1 cellular context compared by ENCODE assay signal in the genomic region with DNA sequence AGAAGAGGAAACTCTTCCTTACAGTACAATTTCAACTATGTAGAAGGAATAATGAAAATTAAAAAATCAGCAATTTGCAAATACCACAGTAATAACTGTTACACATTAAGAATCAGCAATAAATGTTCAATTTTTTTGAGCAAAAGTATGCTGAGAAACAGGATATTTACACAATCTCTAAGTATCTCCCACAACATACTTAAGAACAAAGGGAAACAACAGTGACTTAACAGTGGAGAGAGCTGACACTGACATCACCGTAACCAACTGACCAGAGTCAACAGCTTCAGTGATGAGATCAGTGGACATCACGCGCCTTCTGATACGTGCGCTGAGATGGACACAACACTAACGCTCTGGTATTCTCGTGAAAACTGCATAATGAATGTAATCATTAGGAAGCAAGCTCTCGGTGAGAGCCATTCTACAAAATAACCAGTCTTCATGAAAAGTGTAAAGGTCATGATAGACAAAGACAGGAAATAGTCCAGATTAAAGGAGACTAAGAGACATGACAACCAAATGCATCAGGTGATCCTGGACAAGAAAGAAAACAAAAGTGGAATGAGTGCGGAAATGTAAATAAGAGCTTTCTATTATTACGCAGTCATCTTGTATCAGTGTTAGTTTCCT.
TF ChIP-seq lines count a peak whose summit lies in the region.

No MANE protein-coding gene starts in this region.

TF ChIP-seq in K562, 482 proteins besides CTCF, POLR2A, EP300 and RAD21 (continued from another document and continues in another):
- TF ChIP-seq, protein P1, sequence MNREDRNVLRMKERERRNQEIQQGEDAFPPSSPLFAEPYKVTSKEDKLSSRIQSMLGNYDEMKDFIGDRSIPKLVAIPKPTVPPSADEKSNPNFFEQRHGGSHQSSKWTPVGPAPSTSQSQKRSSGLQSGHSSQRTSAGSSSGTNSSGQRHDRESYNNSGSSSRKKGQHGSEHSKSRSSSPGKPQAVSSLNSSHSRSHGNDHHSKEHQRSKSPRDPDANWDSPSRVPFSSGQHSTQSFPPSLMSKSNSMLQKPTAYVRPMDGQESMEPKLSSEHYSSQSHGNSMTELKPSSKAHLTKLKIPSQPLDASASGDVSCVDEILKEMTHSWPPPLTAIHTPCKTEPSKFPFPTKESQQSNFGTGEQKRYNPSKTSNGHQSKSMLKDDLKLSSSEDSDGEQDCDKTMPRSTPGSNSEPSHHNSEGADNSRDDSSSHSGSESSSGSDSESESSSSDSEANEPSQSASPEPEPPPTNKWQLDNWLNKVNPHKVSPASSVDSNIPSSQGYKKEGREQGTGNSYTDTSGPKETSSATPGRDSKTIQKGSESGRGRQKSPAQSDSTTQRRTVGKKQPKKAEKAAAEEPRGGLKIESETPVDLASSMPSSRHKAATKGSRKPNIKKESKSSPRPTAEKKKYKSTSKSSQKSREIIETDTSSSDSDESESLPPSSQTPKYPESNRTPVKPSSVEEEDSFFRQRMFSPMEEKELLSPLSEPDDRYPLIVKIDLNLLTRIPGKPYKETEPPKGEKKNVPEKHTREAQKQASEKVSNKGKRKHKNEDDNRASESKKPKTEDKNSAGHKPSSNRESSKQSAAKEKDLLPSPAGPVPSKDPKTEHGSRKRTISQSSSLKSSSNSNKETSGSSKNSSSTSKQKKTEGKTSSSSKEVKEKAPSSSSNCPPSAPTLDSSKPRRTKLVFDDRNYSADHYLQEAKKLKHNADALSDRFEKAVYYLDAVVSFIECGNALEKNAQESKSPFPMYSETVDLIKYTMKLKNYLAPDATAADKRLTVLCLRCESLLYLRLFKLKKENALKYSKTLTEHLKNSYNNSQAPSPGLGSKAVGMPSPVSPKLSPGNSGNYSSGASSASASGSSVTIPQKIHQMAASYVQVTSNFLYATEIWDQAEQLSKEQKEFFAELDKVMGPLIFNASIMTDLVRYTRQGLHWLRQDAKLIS (CRISPR knock-in tag; IDR thresholded peaks at IDR 0.05), result 0 out of 2 replicates have a peak, but pooled peaks have one; percentile 65
- TF ChIP-seq TAF9B (IDR thresholded peaks at IDR 0.05; ENCODE audit: partially characterized antibody), result peak; percentile 80
- TF ChIP-seq, protein P2, sequence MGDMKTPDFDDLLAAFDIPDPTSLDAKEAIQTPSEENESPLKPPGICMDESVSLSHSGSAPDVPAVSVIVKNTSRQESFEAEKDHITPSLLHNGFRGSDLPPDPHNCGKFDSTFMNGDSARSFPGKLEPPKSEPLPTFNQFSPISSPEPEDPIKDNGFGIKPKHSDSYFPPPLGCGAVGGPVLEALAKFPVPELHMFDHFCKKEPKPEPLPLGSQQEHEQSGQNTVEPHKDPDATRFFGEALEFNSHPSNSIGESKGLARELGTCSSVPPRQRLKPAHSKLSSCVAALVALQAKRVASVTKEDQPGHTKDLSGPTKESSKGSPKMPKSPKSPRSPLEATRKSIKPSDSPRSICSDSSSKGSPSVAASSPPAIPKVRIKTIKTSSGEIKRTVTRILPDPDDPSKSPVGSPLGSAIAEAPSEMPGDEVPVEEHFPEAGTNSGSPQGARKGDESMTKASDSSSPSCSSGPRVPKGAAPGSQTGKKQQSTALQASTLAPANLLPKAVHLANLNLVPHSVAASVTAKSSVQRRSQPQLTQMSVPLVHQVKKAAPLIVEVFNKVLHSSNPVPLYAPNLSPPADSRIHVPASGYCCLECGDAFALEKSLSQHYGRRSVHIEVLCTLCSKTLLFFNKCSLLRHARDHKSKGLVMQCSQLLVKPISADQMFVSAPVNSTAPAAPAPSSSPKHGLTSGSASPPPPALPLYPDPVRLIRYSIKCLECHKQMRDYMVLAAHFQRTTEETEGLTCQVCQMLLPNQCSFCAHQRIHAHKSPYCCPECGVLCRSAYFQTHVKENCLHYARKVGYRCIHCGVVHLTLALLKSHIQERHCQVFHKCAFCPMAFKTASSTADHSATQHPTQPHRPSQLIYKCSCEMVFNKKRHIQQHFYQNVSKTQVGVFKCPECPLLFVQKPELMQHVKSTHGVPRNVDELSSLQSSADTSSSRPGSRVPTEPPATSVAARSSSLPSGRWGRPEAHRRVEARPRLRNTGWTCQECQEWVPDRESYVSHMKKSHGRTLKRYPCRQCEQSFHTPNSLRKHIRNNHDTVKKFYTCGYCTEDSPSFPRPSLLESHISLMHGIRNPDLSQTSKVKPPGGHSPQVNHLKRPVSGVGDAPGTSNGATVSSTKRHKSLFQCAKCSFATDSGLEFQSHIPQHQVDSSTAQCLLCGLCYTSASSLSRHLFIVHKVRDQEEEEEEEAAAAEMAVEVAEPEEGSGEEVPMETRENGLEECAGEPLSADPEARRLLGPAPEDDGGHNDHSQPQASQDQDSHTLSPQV (IDR thresholded peaks at IDR 0.05), result peak; percentile 89
- no peak for TF ChIP-seq PHF8 (IDR thresholded peaks at IDR 0.05; ENCODE audit: borderline replicate concordance, low read length)
- no peak for TF ChIP-seq MTF1 (CRISPR knock-in tag; IDR thresholded peaks at IDR 0.05; ENCODE audit: borderline replicate concordance)
- no peak for TF ChIP-seq HOXB6 (CRISPR knock-in tag; IDR thresholded peaks at IDR 0.05; ENCODE audit: borderline replicate concordance)
- TF ChIP-seq MAFK (IDR thresholded peaks at IDR 0.05; ENCODE audit: low read length), result no peak; the same call in 1 of the 2 replicates
- TF ChIP-seq WHSC1 (IDR thresholded peaks at IDR 0.05; ENCODE audit: low read length), result no peak
- TF ChIP-seq RBM15 (IDR thresholded peaks at IDR 0.05; ENCODE audit: insufficient read depth, low read length), result no peak
- TF ChIP-seq, protein P3, sequence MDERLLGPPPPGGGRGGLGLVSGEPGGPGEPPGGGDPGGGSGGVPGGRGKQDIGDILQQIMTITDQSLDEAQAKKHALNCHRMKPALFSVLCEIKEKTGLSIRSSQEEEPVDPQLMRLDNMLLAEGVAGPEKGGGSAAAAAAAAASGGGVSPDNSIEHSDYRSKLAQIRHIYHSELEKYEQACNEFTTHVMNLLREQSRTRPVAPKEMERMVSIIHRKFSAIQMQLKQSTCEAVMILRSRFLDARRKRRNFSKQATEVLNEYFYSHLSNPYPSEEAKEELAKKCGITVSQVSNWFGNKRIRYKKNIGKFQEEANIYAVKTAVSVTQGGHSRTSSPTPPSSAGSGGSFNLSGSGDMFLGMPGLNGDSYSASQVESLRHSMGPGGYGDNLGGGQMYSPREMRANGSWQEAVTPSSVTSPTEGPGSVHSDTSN (CRISPR knock-in tag; IDR thresholded peaks at IDR 0.05; ENCODE audit: low read depth), result no peak
- TF ChIP-seq, protein P3 (tag; conservative IDR thresholded peaks at IDR 0.05; ENCODE audit: low read depth), result peak; percentile 44
- TF ChIP-seq U2AF2 (optimal IDR thresholded peaks at IDR 0.05; ENCODE audit: low read depth, low read length), result no peak
- TF ChIP-seq EP400 (IDR thresholded peaks at IDR 0.05), result peak; percentile 77
- TF ChIP-seq ZNF444 (CRISPR knock-in tag; IDR thresholded peaks at IDR 0.05), result no peak
- TF ChIP-seq, protein P4, sequence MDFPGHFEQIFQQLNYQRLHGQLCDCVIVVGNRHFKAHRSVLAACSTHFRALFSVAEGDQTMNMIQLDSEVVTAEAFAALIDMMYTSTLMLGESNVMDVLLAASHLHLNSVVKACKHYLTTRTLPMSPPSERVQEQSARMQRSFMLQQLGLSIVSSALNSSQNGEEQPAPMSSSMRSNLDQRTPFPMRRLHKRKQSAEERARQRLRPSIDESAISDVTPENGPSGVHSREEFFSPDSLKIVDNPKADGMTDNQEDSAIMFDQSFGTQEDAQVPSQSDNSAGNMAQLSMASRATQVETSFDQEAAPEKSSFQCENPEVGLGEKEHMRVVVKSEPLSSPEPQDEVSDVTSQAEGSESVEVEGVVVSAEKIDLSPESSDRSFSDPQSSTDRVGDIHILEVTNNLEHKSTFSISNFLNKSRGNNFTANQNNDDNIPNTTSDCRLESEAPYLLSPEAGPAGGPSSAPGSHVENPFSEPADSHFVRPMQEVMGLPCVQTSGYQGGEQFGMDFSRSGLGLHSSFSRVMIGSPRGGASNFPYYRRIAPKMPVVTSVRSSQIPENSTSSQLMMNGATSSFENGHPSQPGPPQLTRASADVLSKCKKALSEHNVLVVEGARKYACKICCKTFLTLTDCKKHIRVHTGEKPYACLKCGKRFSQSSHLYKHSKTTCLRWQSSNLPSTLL (IDR thresholded peaks at IDR 0.05), result no peak
- TF ChIP-seq, protein P5, sequence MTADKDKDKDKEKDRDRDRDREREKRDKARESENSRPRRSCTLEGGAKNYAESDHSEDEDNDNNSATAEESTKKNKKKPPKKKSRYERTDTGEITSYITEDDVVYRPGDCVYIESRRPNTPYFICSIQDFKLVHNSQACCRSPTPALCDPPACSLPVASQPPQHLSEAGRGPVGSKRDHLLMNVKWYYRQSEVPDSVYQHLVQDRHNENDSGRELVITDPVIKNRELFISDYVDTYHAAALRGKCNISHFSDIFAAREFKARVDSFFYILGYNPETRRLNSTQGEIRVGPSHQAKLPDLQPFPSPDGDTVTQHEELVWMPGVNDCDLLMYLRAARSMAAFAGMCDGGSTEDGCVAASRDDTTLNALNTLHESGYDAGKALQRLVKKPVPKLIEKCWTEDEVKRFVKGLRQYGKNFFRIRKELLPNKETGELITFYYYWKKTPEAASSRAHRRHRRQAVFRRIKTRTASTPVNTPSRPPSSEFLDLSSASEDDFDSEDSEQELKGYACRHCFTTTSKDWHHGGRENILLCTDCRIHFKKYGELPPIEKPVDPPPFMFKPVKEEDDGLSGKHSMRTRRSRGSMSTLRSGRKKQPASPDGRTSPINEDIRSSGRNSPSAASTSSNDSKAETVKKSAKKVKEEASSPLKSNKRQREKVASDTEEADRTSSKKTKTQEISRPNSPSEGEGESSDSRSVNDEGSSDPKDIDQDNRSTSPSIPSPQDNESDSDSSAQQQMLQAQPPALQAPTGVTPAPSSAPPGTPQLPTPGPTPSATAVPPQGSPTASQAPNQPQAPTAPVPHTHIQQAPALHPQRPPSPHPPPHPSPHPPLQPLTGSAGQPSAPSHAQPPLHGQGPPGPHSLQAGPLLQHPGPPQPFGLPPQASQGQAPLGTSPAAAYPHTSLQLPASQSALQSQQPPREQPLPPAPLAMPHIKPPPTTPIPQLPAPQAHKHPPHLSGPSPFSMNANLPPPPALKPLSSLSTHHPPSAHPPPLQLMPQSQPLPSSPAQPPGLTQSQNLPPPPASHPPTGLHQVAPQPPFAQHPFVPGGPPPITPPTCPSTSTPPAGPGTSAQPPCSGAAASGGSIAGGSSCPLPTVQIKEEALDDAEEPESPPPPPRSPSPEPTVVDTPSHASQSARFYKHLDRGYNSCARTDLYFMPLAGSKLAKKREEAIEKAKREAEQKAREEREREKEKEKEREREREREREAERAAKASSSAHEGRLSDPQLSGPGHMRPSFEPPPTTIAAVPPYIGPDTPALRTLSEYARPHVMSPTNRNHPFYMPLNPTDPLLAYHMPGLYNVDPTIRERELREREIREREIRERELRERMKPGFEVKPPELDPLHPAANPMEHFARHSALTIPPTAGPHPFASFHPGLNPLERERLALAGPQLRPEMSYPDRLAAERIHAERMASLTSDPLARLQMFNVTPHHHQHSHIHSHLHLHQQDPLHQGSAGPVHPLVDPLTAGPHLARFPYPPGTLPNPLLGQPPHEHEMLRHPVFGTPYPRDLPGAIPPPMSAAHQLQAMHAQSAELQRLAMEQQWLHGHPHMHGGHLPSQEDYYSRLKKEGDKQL (CRISPR knock-in tag; IDR thresholded peaks at IDR 0.05; ENCODE audit: borderline replicate concordance), result no peak
- TF ChIP-seq, protein P6, sequence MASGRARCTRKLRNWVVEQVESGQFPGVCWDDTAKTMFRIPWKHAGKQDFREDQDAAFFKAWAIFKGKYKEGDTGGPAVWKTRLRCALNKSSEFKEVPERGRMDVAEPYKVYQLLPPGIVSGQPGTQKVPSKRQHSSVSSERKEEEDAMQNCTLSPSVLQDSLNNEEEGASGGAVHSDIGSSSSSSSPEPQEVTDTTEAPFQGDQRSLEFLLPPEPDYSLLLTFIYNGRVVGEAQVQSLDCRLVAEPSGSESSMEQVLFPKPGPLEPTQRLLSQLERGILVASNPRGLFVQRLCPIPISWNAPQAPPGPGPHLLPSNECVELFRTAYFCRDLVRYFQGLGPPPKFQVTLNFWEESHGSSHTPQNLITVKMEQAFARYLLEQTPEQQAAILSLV (tag; IDR thresholded peaks at IDR 0.05), result 0 out of 2 replicates have a peak, but pooled peaks have one; percentile 43
- no peak for TF ChIP-seq NR2F6 (CRISPR knock-in tag; IDR thresholded peaks at IDR 0.05)
- TF ChIP-seq ZKSCAN3 (CRISPR knock-in tag; IDR thresholded peaks at IDR 0.05), result no peak
- TF ChIP-seq GATAD2A (IDR thresholded peaks at IDR 0.05), result peak; percentile 84
- TF ChIP-seq FOXK1 (CRISPR knock-in tag; IDR thresholded peaks at IDR 0.05; ENCODE audit: borderline replicate concordance), result no peak
- peak; percentile 75; the same call in 1 of the 2 replicates for TF ChIP-seq BACH1 (tag; IDR thresholded peaks at IDR 0.05)
- TF ChIP-seq SIRT6 (IDR thresholded peaks at IDR 0.05; ENCODE audit: low read depth, low read length), result no peak
- TF ChIP-seq ZNF23 (CRISPR knock-in tag; IDR thresholded peaks at IDR 0.05), result no peak
- no peak; the same call in 1 of the 2 replicates for TF ChIP-seq SMAD3 (CRISPR knock-in tag; conservative IDR thresholded peaks at IDR 0.05)
- TF ChIP-seq PML (IDR thresholded peaks at IDR 0.05; ENCODE audit: low read length), result no peak
- no peak for TF ChIP-seq ZNF707 (CRISPR knock-in tag; conservative IDR thresholded peaks at IDR 0.05)
- peak in 1 of 2 experiments; percentile 65; a peak in 2 of 4 replicates for TF ChIP-seq RCOR1 (IDR thresholded peaks at IDR 0.05; ENCODE audit: borderline replicate concordance in 1 of 2, low read depth in 2 of 2, low read length in 2 of 2)
- no peak for TF ChIP-seq ZNF644 (tag; IDR thresholded peaks at IDR 0.05; ENCODE audit: low read depth)
- no peak for TF ChIP-seq ZNF232 (CRISPR knock-in tag; IDR thresholded peaks at IDR 0.05)
- no peak for TF ChIP-seq PCBP2 (IDR thresholded peaks at IDR 0.05; ENCODE audit: low read depth, low read length, poor library complexity, severe bottlenecking)
- TF ChIP-seq SMC3 (conservative IDR thresholded peaks at IDR 0.05; ENCODE audit: insufficient read depth, low read depth, low read length), result no peak
- TF ChIP-seq NFIC (IDR thresholded peaks at IDR 0.05), result no peak
- TF ChIP-seq BDP1 (IDR thresholded peaks at IDR 0.05; ENCODE audit: insufficient read depth, insufficient read length), result no peak
- TF ChIP-seq ZNF134 (CRISPR knock-in tag; conservative IDR thresholded peaks at IDR 0.05), result no peak; the same call in 1 of the 2 replicates
- no peak for TF ChIP-seq CCAR2 (IDR thresholded peaks at IDR 0.05; ENCODE audit: low read depth, low read length)
- TF ChIP-seq ZNF79 (CRISPR knock-in tag; IDR thresholded peaks at IDR 0.05; ENCODE audit: low read depth), result no peak
- TF ChIP-seq POLR3A (IDR thresholded peaks at IDR 0.05; ENCODE audit: borderline replicate concordance, extremely low read depth, insufficient read depth, insufficient read length), result no peak
- no peak for TF ChIP-seq MEF2A (IDR thresholded peaks at IDR 0.05; ENCODE audit: control insufficient read depth, low read depth, low read length)
- no peak for TF ChIP-seq SREBF1 (IDR thresholded peaks at IDR 0.05; ENCODE audit: borderline replicate concordance, low read depth, low read length)
- TF ChIP-seq NEUROD1 (IDR thresholded peaks at IDR 0.05; ENCODE audit: borderline replicate concordance, low read depth, low read length, partially characterized antibody), result peak; percentile 39
- no peak for TF ChIP-seq PHF21A (IDR thresholded peaks at IDR 0.05; ENCODE audit: borderline replicate concordance, low read depth)
- no peak for TF ChIP-seq ZNF764 (CRISPR knock-in tag; IDR thresholded peaks at IDR 0.05; ENCODE audit: low read depth)
